8 cellular contexts compared by ENCODE assay signal in the genomic region with DNA sequence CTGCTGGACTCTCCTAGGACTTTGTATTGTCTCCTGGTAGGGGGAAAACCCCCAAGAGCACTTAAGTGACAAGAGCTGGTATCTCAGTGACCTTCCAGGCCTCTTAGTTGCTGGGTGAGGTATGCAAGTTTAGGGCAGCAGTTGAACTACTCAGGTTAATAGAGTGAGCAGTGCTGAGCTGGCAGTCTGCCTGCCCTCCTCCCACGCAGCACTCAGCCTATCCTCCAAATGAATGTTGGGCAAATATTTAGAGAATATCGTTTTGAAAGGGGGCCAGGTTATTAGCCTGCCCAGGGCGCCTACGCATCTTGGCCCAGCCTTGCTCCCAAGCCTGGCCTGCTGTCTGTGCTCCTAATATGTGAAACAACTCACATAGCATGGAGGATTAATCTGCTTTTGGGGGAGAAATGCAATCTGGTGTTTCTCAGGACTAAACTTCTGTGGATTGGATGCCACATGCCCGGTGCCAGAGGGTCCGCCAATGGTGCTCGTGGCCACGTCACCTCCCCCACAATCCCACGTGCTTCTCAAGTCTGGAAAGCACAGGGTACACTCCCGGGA.
DNase-seq lines count a peak whose midpoint lies in the region; ATAC-seq, FAIRE-seq and TF ChIP-seq lines count a peak whose summit lies in the region.

No MANE protein-coding gene starts in this region.

- TF ChIP-seq RAD21 in Ishikawa (IDR thresholded peaks at IDR 0.05; ENCODE audit: low read depth), result no peak

- H3K27ac Mint-ChIP-seq in CD8-positive, alpha-beta memory T cell, result no peak overlapping the region

- ATAC-seq in GM21825 (IDR thresholded peaks at IDR 0.05; ENCODE audit: unreplicated experiment), result no peak
- no peak for ATAC-seq in GM21423 (IDR thresholded peaks at IDR 0.05; ENCODE audit: unreplicated experiment)

- 48 to 57% (median 51%) methylated on average over 7 to 10 of the region's 10 CpGs for WGBS in adrenal gland, 4 donors

- POLR2A ChIA-PET in CD8-positive, alpha-beta memory T cell (lab: Charles Lee), result no interaction called here

- TF ChIP-seq CTCF in adrenal gland (IDR thresholded peaks at IDR 0.05) (no peak), right atrium auricular region (IDR thresholded peaks at IDR 0.05) (no peak), tibial artery (IDR thresholded peaks at IDR 0.05) (no peak)

- no peaks in the 10 kb centered on the region for H3K9me3 ChIP-seq in adrenal gland (replicated peaks in 1 of 3)
- no peaks in the 10 kb centered on the region for H3K9me3 ChIP-seq in right atrium auricular region
- H3K9me3 ChIP-seq in tibial artery, result no peaks in the 10 kb centered on the region
- H3K9me3 ChIP-seq in CD8-positive, alpha-beta memory T cell (ENCODE audit: low read length), result no peaks in the 10 kb centered on the region

- no peak overlapping the region for H3K4me3 Mint-ChIP-seq in CD8-positive, alpha-beta memory T cell

- no peak overlapping the region for H3K4me3 ChIP-seq in adrenal gland
- H3K4me3 ChIP-seq in right atrium auricular region, result no peak overlapping the region
- H3K4me3 ChIP-seq in tibial artery, result no peak overlapping the region
- H3K4me3 ChIP-seq in CD8-positive, alpha-beta memory T cell (ENCODE audit: low read length), result no peak overlapping the region

- H3K4me1 ChIP-seq in adrenal gland (replicated peaks in 1 of 2), result peaks cover 0 to 6% of the 10 kb centered on the region in 2 donors
- peaks cover 0 to 31% of the 10 kb centered on the region in 2 donors for H3K4me1 ChIP-seq in right atrium auricular region
- peaks cover 0 to 23% (median 16%) of the 10 kb centered on the region in 4 donors for H3K4me1 ChIP-seq in tibial artery
- no peaks in the 10 kb centered on the region for H3K4me1 ChIP-seq in CD8-positive, alpha-beta memory T cell (ENCODE audit: insufficient read depth, low read length)

- H3K27me3 ChIP-seq in adrenal gland (no peaks in the 10 kb centered on the region), right atrium auricular region (no peaks in the 10 kb centered on the region), tibial artery (no peaks in the 10 kb centered on the region)
- no peaks in the 10 kb centered on the region for H3K27me3 ChIP-seq in CD8-positive, alpha-beta memory T cell (ENCODE audit: insufficient read depth, low read length, poor library complexity, severe bottlenecking)

- TF ChIP-seq EP300 in Ishikawa (IDR thresholded peaks at IDR 0.05; ENCODE audit: borderline replicate concordance), result peak; percentile 19; the same call in 1 of the 2 replicates

- H3K9me3 Mint-ChIP-seq in CD8-positive, alpha-beta memory T cell, result peaks cover 0 to 3% (median 0%) of the 10 kb centered on the region in 5 donors

- FAIRE-seq in HTR-8/SVneo (lab: Jason Lieb, UNC), result no peak

- H3K4me1 Mint-ChIP-seq in CD8-positive, alpha-beta memory T cell, result no peaks in the 10 kb centered on the region

- H3K27me3 Mint-ChIP-seq in CD8-positive, alpha-beta memory T cell, result peaks cover 16 to 25% of the 10 kb centered on the region in 2 donors

- CTCF ChIA-PET in CD8-positive, alpha-beta memory T cell (lab: Charles Lee), result no interaction called here

- DNase-seq in adrenal gland (peak; percentile 37 to 84 (median 69)), right atrium auricular region (ENCODE audit: low spot score) (peak; percentile 76), tibial artery (peak; percentile 47 to 85), HTR-8/SVneo (ENCODE audit: insufficient read length, low spot score) (no peak)
- DNase-seq in CD8-positive, alpha-beta memory T cell, result no peak

- TF ChIP-seq POLR2A in adrenal gland (IDR thresholded peaks at IDR 0.05), result no peak

- no peaks in the 10 kb centered on the region for H3K36me3 Mint-ChIP-seq in CD8-positive, alpha-beta memory T cell

- H3K27ac ChIP-seq in adrenal gland, result peak overlapping the region in 1 of 5 donors; percentile 59
- H3K27ac ChIP-seq in right atrium auricular region, result no peak overlapping the region
- H3K27ac ChIP-seq in tibial artery, result peak overlapping the region; percentile 20 to 51
- H3K27ac ChIP-seq in CD8-positive, alpha-beta memory T cell (ENCODE audit: low read depth, low read length), result no peak overlapping the region

- intact Hi-C loops in adrenal gland (cut with DNase I) (no loop called here), tibial artery (cut with DNase I; ENCODE audit: low total_unique reads) (no loop called here)

- H3K36me3 ChIP-seq in adrenal gland (replicated peaks in 1 of 2), result no peaks in the 10 kb centered on the region
- H3K36me3 ChIP-seq in right atrium auricular region, result no peaks in the 10 kb centered on the region
- no peaks in the 10 kb centered on the region for H3K36me3 ChIP-seq in tibial artery
- no peaks in the 10 kb centered on the region for H3K36me3 ChIP-seq in CD8-positive, alpha-beta memory T cell (ENCODE audit: insufficient read depth, low read length)

TF ChIP-seq in Ishikawa, 13 proteins besides CTCF, POLR2A, EP300 and RAD21:
- no peak for TF ChIP-seq ZBTB7A (IDR thresholded peaks at IDR 0.05; ENCODE audit: low read depth)
- TF ChIP-seq CREB1 (IDR thresholded peaks at IDR 0.05; ENCODE audit: low read depth), result no peak
- TF ChIP-seq EGR1 (IDR thresholded peaks at IDR 0.05), result peak; percentile 99
- TF ChIP-seq, protein P1, sequence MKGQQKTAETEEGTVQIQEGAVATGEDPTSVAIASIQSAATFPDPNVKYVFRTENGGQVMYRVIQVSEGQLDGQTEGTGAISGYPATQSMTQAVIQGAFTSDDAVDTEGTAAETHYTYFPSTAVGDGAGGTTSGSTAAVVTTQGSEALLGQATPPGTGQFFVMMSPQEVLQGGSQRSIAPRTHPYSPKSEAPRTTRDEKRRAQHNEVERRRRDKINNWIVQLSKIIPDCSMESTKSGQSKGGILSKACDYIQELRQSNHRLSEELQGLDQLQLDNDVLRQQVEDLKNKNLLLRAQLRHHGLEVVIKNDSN (IDR thresholded peaks at IDR 0.05), result no peak
- no peak for TF ChIP-seq YY1 (IDR thresholded peaks at IDR 0.05; ENCODE audit: low read depth)
- TF ChIP-seq NFIC (IDR thresholded peaks at IDR 0.05), result peak; percentile 83
- no peak for TF ChIP-seq CEBPB (IDR thresholded peaks at IDR 0.05)
- no peak; the same call in 1 of the 2 replicates for TF ChIP-seq TCF12 (IDR thresholded peaks at IDR 0.05; ENCODE audit: low read depth)
- TF ChIP-seq FOXM1 (IDR thresholded peaks at IDR 0.05; ENCODE audit: borderline replicate concordance, low read depth), result no peak
- TF ChIP-seq TAF1 (IDR thresholded peaks at IDR 0.05; ENCODE audit: low read depth), result peak; percentile 28; the same call in 1 of the 2 replicates
- 0 out of 2 replicates have a peak, but pooled peaks have one; percentile 25 for TF ChIP-seq TEAD4 (IDR thresholded peaks at IDR 0.05)
- TF ChIP-seq REST (IDR thresholded peaks at IDR 0.05; ENCODE audit: low read depth), result no peak
- TF ChIP-seq MAX (IDR thresholded peaks at IDR 0.05), result no peak

Comparison
In these comparisons a context has a peak if more than half of its experiments do, and no peak if none do; other contexts are left out.
1. DNase-seq: peak in adrenal gland (7 of 7), right atrium auricular region (single experiment) and tibial artery (2 of 2); none in CD8-positive, alpha-beta memory T cell (0 of 5) and HTR-8/SVneo (single experiment).
2. H3K27ac ChIP-seq: peak in tibial artery (2 of 2); none in right atrium auricular region (0 of 2) and CD8-positive, alpha-beta memory T cell (single experiment).